In genomic region chr2:110759411-110759810, GRCh38 we compare ENCODE assay signal across 8 cellular contexts. TPM values are rescaled to one million over a fixed set of nuclear protein-coding genes. Genes with fewer than 3 reads are reported as not detected.
"Had no signal": no experiment of that assay in that cellular context is flagged by ENCODE, and none has a peak within 500 bp of the region (broad histone marks: within the 10 kb centered on the region; RNA-seq: fewer than 3 reads in every experiment).

No MANE protein-coding gene starts in this region.

- DNase-seq: IMR-90, KBM-7, KG1 had no signal

- H3K4me3 ChIP-seq: K562 had no signal

- H3K27ac ChIP-seq: HL-60 had no signal

RNA-seq across cellular contexts. Expression of gene ACOXL, which starts 27.0 kb away (rescaled TPM):
- total RNA-seq: HepG2, HT1080, IMR-90 had no signal
- polyA plus RNA-seq: HepG2, IgD-negative memory B cell, IMR-90 had no signal
